18 cellular contexts compared by ENCODE assay signal in genomic region chr3:129348734-129349133, GRCh38.
"Had no signal": no experiment of that assay in that cellular context is flagged by ENCODE, and none has a peak within 500 bp of the region (broad histone marks: within the 10 kb centered on the region; RNA-seq: fewer than 3 reads in every experiment).

No MANE protein-coding gene starts in this region.

- H3K4me3 ChIP-seq: esophagus squamous epithelium, suprapubic skin had no signal

- H3K36me3 ChIP-seq: brain microvascular endothelial cell, esophagus squamous epithelium, suprapubic skin had no signal

- H3K4me3 Mint-ChIP-seq: activated T-cell treated with anti-CD3 and anti-CD28 coated beads, Interleukin-2, amount 50 U/mL, for 4 hours; nephron had no signal

- H3K27me3 ChIP-seq: brain microvascular endothelial cell had no signal

- H3K27ac Mint-ChIP-seq: activated naive CD4-positive, alpha-beta T cell treated with anti-CD3 and anti-CD28 coated beads, Interleukin-2, amount 50 U/mL, for 72 hours; nephron had no signal

- H3K4me1 ChIP-seq: foreskin keratinocyte had no signal

- H3K27ac ChIP-seq: brain microvascular endothelial cell, foreskin keratinocyte, suprapubic skin had no signal

- H3K36me3 Mint-ChIP-seq: activated naive CD4-positive, alpha-beta T cell treated with anti-CD3 and anti-CD28 coated beads, Interleukin-2, amount 50 U/mL, for 72 hours had no signal

- DNase-seq: activated CD4-positive, alpha-beta T cell treated with anti-CD3 and anti-CD28 coated beads, Interleukin-2, amount 50 U/mL, for 4 hours; activated CD4-positive, CD25-positive, alpha-beta regulatory T cell treated with anti-CD3 and anti-CD28 coated beads, Interleukin-2, amount 50 U/mL, for 72 hours; activated effector memory CD4-positive, alpha-beta T cell treated with anti-CD3 and anti-CD28 coated beads, Interleukin-2, amount 50 U/mL, for 16 hours; activated T-cell treated with anti-CD3 and anti-CD28 coated beads, Interleukin-2, amount 50 U/mL, for 4 hours; amniotic stem cell; brain microvascular endothelial cell; esophagus squamous epithelium; foreskin keratinocyte; head of caudate nucleus; islet precursor cell; left ventricle myocardium superior; mesenchymal stem cell; stimulated activated CD4-positive, alpha-beta T cell treated with anti-CD3 and anti-CD28 coated beads, Interleukin-4, amount 100 ng/mL, for 1 hour; stimulated activated CD8-positive, alpha-beta memory T cell treated with anti-CD3 and anti-CD28 coated beads, Interleukin-4, amount 100 ng/mL, for 48 hours; stimulated activated naive CD8-positive, alpha-beta T cell treated with anti-CD3 and anti-CD28 coated beads, Interleukin-15, Interleukin-2, amounts not matched to agents 100 U/mL and 50 U/mL, for 24 hours had no signal

- H3K9me3 ChIP-seq: esophagus squamous epithelium, suprapubic skin had no signal

- H3K9me3 Mint-ChIP-seq: activated naive CD4-positive, alpha-beta T cell treated with anti-CD3 and anti-CD28 coated beads, Interleukin-2, amount 50 U/mL, for 72 hours; activated T-cell treated with anti-CD3 and anti-CD28 coated beads, Interleukin-2, amount 50 U/mL, for 4 hours; nephron had no signal
